In genomic region chr9:96994531-96995016, GRCh38 we compare ENCODE assay signal across 2 cellular contexts. TPM values are rescaled to one million over a fixed set of nuclear protein-coding genes. Genes with fewer than 3 reads are reported as not detected.
"Had no signal": no experiment of that assay in that cellular context is flagged by ENCODE, and none has a peak within 500 bp of the region (broad histone marks: within the 10 kb centered on the region; RNA-seq: fewer than 3 reads in every experiment).

No MANE protein-coding gene starts in this region.

RNA-seq across cellular contexts. Expression of gene CTSV, which starts 44.4 kb away (rescaled TPM):
- total RNA-seq: sigmoid colon had no signal
- polyA plus RNA-seq: naive thymus-derived CD4-positive, alpha-beta T cell had no signal
